Comparison of ENCODE assay signal across 21 cellular contexts in genomic region chr7:90387470-90388240, GRCh38. TPM values are rescaled to one million over a fixed set of nuclear protein-coding genes. Genes with fewer than 3 reads are reported as not detected.
A peak's percentile ranks its signal among the peaks of the same experiment; 100 is the strongest.
DNase-seq lines count a peak whose midpoint lies in the region; ATAC-seq and TF ChIP-seq lines count a peak whose summit lies in the region.
"Had no signal": no experiment of that assay in that cellular context is flagged by ENCODE, and none has a peak within 500 bp of the region (broad histone marks: within the 10 kb centered on the region; RNA-seq: fewer than 3 reads in every experiment).

No MANE protein-coding gene starts in this region.

- H3K27me3 ChIP-seq in Peyer's patch (no peaks in the 10 kb centered on the region), ascending aorta (no peaks in the 10 kb centered on the region)
- H3K27me3 ChIP-seq: esophagus muscularis mucosa, heart left ventricle, testis had no signal

- POLR2A ChIA-PET in HEK293 (lab: Yijun Ruan, JAX), result no interaction called here

- DNase-seq in A172 (ENCODE audit: low spot score) (peak; percentile 18), amniotic epithelial cell (ENCODE audit: low read depth) (peak; percentile 31), fibroblast of the aortic adventitia (ENCODE audit: low read depth) (peak; percentile 19), Peyer's patch (no peak), ascending aorta (ENCODE audit: low spot score in 2 of 2) (no peak), NCI-H526 (lab: John Stamatoyannopoulos, UW) (no peak)
- DNase-seq: activated CD4-positive, alpha-beta T cell treated with anti-CD3 and anti-CD28 coated beads, Interleukin-2, amount 50 U/mL, for 1 hour; activated effector memory CD4-positive, alpha-beta T cell treated with Interleukin-2 at 50 U/mL for 16 hours; H7; heart left ventricle; NCI-H1436; NCI-H2171; NCI-H69; SIG-M5; T-helper 1 cell; testis had no signal

- H3K27ac ChIP-seq in HEK293 (ENCODE audit: extremely low read depth, low read depth, low read length) (no peak overlapping the region), Peyer's patch (no peak overlapping the region), ascending aorta (no peak overlapping the region)
- H3K27ac ChIP-seq: C4-2B, esophagus muscularis mucosa, heart left ventricle, testis had no signal

- no peaks in the 10 kb centered on the region for H3K4me1 ChIP-seq in HEK293 (ENCODE audit: control insufficient read depth, insufficient read depth, low read length)
- H3K4me1 ChIP-seq in Peyer's patch, result no peaks in the 10 kb centered on the region
- H3K4me1 ChIP-seq in ascending aorta, result no peaks in the 10 kb centered on the region
- H3K4me1 ChIP-seq: esophagus muscularis mucosa, heart left ventricle, testis had no signal

- intact Hi-C loops in ascending aorta (cut with DNase I), result no loop called here

- H3K4me3 ChIP-seq in HEK293 (ENCODE audit: low read depth, low read length) (no peak overlapping the region), fibroblast of the aortic adventitia (ENCODE audit: low read depth, low read length) (no peak overlapping the region), Peyer's patch (no peak overlapping the region), ascending aorta (no peak overlapping the region)
- H3K4me3 ChIP-seq: esophagus muscularis mucosa, heart left ventricle, testis had no signal

- H3K9me3 ChIP-seq in HEK293 (ENCODE audit: control insufficient read depth, insufficient read depth, low read depth, low read length) (no peaks in the 10 kb centered on the region), Peyer's patch (no peaks in the 10 kb centered on the region), ascending aorta (no peaks in the 10 kb centered on the region)
- H3K9me3 ChIP-seq: esophagus muscularis mucosa, testis had no signal

- no peak for TF ChIP-seq POLR2A in Peyer's patch (IDR thresholded peaks at IDR 0.05)

- no peak for ATAC-seq in GM18909 (IDR thresholded peaks at IDR 0.05; ENCODE audit: poor library complexity, unreplicated experiment)
- ATAC-seq: heart left ventricle; stimulated activated memory B cell treated with anti-CD40 and anti-IgM and Interleukin-4, amounts not matched to agents 10 μg/mL and 1 μg/mL and 100 μg/mL, for 72 hours had no signal

- CTCF ChIA-PET in HEK293 (lab: Yijun Ruan, JAX), result interaction anchor here (0.6 kb wide), 1 partner anchor 185 kb away, joined by 3 read pairs; no protein-coding TSS in a partner anchor

- H3K36me3 ChIP-seq in HEK293 (ENCODE audit: control insufficient read depth in 2 of 2, insufficient read depth in 1 of 2, low read length in 2 of 2) (peaks cover 27 to 34% of the 10 kb centered on the region in 2 experiments), Peyer's patch (peaks cover 0 to 40% (median 0%) of the 10 kb centered on the region in 3 donors), ascending aorta (peaks cover 21 to 39% of the 10 kb centered on the region in 2 donors)

- no peak for TF ChIP-seq CTCF in HEK293 (tag by site-specific recombination; IDR thresholded peaks at IDR 0.05)
- TF ChIP-seq CTCF in fibroblast of the aortic adventitia (IDR thresholded peaks at IDR 0.05; ENCODE audit: insufficient read depth, low read length), result no peak
- no peak for TF ChIP-seq CTCF in Peyer's patch (IDR thresholded peaks at IDR 0.05)
- no peak for TF ChIP-seq CTCF in ascending aorta (IDR thresholded peaks at IDR 0.05)

TF ChIP-seq in HEK293, 187 proteins besides CTCF, POLR2A, EP300 and RAD21:
- TF ChIP-seq ZNF623 (tag by site-specific recombination; IDR thresholded peaks at IDR 0.05), result no peak
- TF ChIP-seq SETDB1 (IDR thresholded peaks at IDR 0.05; ENCODE audit: insufficient read length, low read length), result no peak
- no peak for TF ChIP-seq HIC1 (tag by site-specific recombination; IDR thresholded peaks at IDR 0.05)
- TF ChIP-seq ZNF549 (tag by site-specific recombination; IDR thresholded peaks at IDR 0.05), result no peak
- TF ChIP-seq ZXDB (tag by site-specific recombination; IDR thresholded peaks at IDR 0.05), result no peak
- TF ChIP-seq PRDM4 (tag by site-specific recombination; IDR thresholded peaks at IDR 0.05), result no peak
- TF ChIP-seq ZNF37A (tag by site-specific recombination; IDR thresholded peaks at IDR 0.05), result no peak
- TF ChIP-seq REST (tag by site-specific recombination; IDR thresholded peaks at IDR 0.05), result peak; percentile 90
- no peak for TF ChIP-seq ZNF354C (tag by site-specific recombination; IDR thresholded peaks at IDR 0.05; ENCODE audit: borderline replicate concordance, low read depth)
TF ChIP-seq in HEK293: peak in this region for 1.

RNA-seq across cellular contexts. Expression of gene CLDN12, which starts 15.6 kb away (rescaled TPM):
- 33.7 and 35.8 TPM in 2 replicates for total RNA-seq in A172 (2014; rRNA removed; shearing (Covaris generic))
- total RNA-seq in fibroblast of the aortic adventitia (ENCODE audit: low replicate concordance), result 10.5 and 47.1 TPM in 2 replicates
- total RNA-seq in Peyer's patch, result 10 to 100 TPM; 13.2 to 66.9 (median 49.0) TPM
- total RNA-seq in ascending aorta, result 55.3 TPM

RNA-seq across cellular contexts. Expression of gene GTPBP10, which starts 41.1 kb away (rescaled TPM):
- 15.9 and 17.1 TPM in 2 replicates for total RNA-seq in A172 (2014; rRNA removed; shearing (Covaris generic))
- 23.2 and 26.6 TPM in 2 replicates for total RNA-seq in fibroblast of the aortic adventitia (ENCODE audit: low replicate concordance)
- total RNA-seq in Peyer's patch, result 10 to 100 TPM; 11.6 to 24.8 (median 17.8) TPM
- total RNA-seq in ascending aorta, result 4.5 TPM

Comparison
In these comparisons a context has a peak if more than half of its experiments do, and no peak if none do; other contexts are left out.
1. DNase-seq: peak in A172 (single experiment), amniotic epithelial cell (single experiment) and fibroblast of the aortic adventitia (single experiment); none in Peyer's patch (0 of 3), ascending aorta (0 of 2) and NCI-H526 (0 of 2).